In genomic region chr6:90393232-90393884, GRCh38 we compare ENCODE assay signal across 8 cellular contexts.
DNase-seq lines count a peak whose midpoint lies in the region; ATAC-seq and TF ChIP-seq lines count a peak whose summit lies in the region.

No MANE protein-coding gene starts in this region.

- H3K27ac ChIP-seq in coronary artery, result no peak overlapping the region
- H3K27ac ChIP-seq in lung (ENCODE audit: low read depth in 1 of 2, low read length in 1 of 2), result no peak overlapping the region

- H3K4me1 ChIP-seq in lung (ENCODE audit: control insufficient read depth in 2 of 2, insufficient read depth in 2 of 2, low read length in 2 of 2), result no peaks in the 10 kb centered on the region

- ATAC-seq in HG02981 (IDR thresholded peaks at IDR 0.05; ENCODE audit: unreplicated experiment) (peak; percentile 64), lung (ENCODE audit: insufficient read depth, low FRiP score) (peak; percentile 59), GM21390 (IDR thresholded peaks at IDR 0.05; ENCODE audit: unreplicated experiment) (no peak)

- 26 to 32% methylated on average over 7 of the region's 7 CpGs for WGBS in lung, 2 donors

- DNase-seq in NCI-H460 (ENCODE audit: extremely low read depth, low read depth) (peak; percentile 15), coronary artery (ENCODE audit: low spot score) (no peak), lung (ENCODE audit: low spot score) (peak; percentile 44)
- DNase-seq in activated CD4-positive, alpha-beta T cell treated with anti-CD3 and anti-CD28 coated beads for 4 hours, result peak; percentile 69 to 81
- peak; percentile 81 for DNase-seq in stimulated activated CD8-positive, alpha-beta memory T cell treated with anti-CD3 and anti-CD28 coated beads, Interleukin-4, amount 100 ng/mL, for 48 hours

- H3K9me3 ChIP-seq in lung (ENCODE audit: control insufficient read depth in 2 of 2, insufficient read depth in 1 of 2, low read length in 1 of 2), result no peaks in the 10 kb centered on the region

- H3K27me3 ChIP-seq in lung (ENCODE audit: control insufficient read depth, insufficient read depth), result no peaks in the 10 kb centered on the region

- no peaks in the 10 kb centered on the region for H3K36me3 ChIP-seq in lung (ENCODE audit: control insufficient read depth in 2 of 2, insufficient read depth in 2 of 2, low read length in 2 of 2)

- TF ChIP-seq CTCF in GM12873 (IDR thresholded peaks at IDR 0.05; ENCODE audit: insufficient read depth, low read depth, low read length, missing control alignments), result peak; percentile 81
- peak; percentile 72 for TF ChIP-seq CTCF in coronary artery (IDR thresholded peaks at IDR 0.05)
- TF ChIP-seq CTCF in lung (IDR thresholded peaks at IDR 0.05; ENCODE audit: control extremely low read depth, extremely low read depth), result peak; percentile 76

- H3K4me3 ChIP-seq in coronary artery (no peak overlapping the region), lung (no peak overlapping the region)
